11 cellular contexts compared by ENCODE assay signal in genomic region chr11:36488096-36488495, GRCh38. TPM values are rescaled to one million over a fixed set of nuclear protein-coding genes. Genes with fewer than 3 reads are reported as not detected.
DNase-seq lines count a peak whose midpoint lies in the region; ATAC-seq and TF ChIP-seq lines count a peak whose summit lies in the region.
"Had no signal": no experiment of that assay in that cellular context is flagged by ENCODE, and none has a peak within 500 bp of the region (broad histone marks: within the 10 kb centered on the region; RNA-seq: fewer than 3 reads in every experiment).

No MANE protein-coding gene starts in this region.

- H3K79me2 ChIP-seq in DOHH2 (ENCODE audit: control insufficient read depth, low read length) (no peaks in the 10 kb centered on the region; the same call in 1 of the 2 replicates), Karpas-422 (ENCODE audit: low read length) (peaks cover 12% of the 10 kb centered on the region; the same call in 1 of the 2 replicates)

- H2AFZ ChIP-seq in Karpas-422 (ENCODE audit: low read length) = no peak overlapping the region

- H3K4me3 Mint-ChIP-seq in memory B cell = no peak overlapping the region

- peaks cover 17% of the 10 kb centered on the region for H3K4me1 Mint-ChIP-seq in memory B cell

- H3K27ac Mint-ChIP-seq in memory B cell = peak overlapping the region; percentile 79

- H3K9me3 ChIP-seq in DOHH2 (ENCODE audit: control insufficient read depth, insufficient read depth, low read length) (no peaks in the 10 kb centered on the region), Karpas-422 (ENCODE audit: low read length) (no peaks in the 10 kb centered on the region), SJCRH30 (replicated peaks) (no peaks in the 10 kb centered on the region)
- H3K9me3 ChIP-seq: gastroesophageal sphincter had no signal

- H3K36me3 ChIP-seq in DOHH2 (ENCODE audit: control insufficient read depth, low read length) = peaks cover 66% of the 10 kb centered on the region
- H3K36me3 ChIP-seq in Karpas-422 (ENCODE audit: insufficient read depth, low read length) = peaks cover 31% of the 10 kb centered on the region; the same call in 1 of the 2 replicates
- H3K36me3 ChIP-seq in SJCRH30 = peaks cover 41% of the 10 kb centered on the region

- H3K4me1 ChIP-seq in DOHH2 (ENCODE audit: control insufficient read depth, low read length) (peaks cover 25% of the 10 kb centered on the region), Karpas-422 (ENCODE audit: low read length) (peaks cover 17% of the 10 kb centered on the region), SJCRH30 (0 out of 2 replicates have a peak, but pooled peaks cover 5% of the 10 kb centered on the region)

- H3K9me2 ChIP-seq in DOHH2 (replicated peaks; ENCODE audit: control insufficient read depth, low read length) (no peaks in the 10 kb centered on the region), Karpas-422 (replicated peaks; ENCODE audit: insufficient read depth, low read length) (no peaks in the 10 kb centered on the region)

- no peak for TF ChIP-seq CTCF in DOHH2 (IDR thresholded peaks at IDR 0.05; ENCODE audit: low read depth, low read length, poor library complexity, severe bottlenecking)

- peak overlapping the region; percentile 69 for H3K4me2 ChIP-seq in DOHH2 (ENCODE audit: low read length)
- peak overlapping the region; percentile 29 for H3K4me2 ChIP-seq in Karpas-422 (ENCODE audit: low read depth, low read length, poor library complexity, severe bottlenecking)

- H4K20me1 ChIP-seq in DOHH2 (ENCODE audit: control insufficient read depth, insufficient read depth, low read depth, low read length) = no peaks in the 10 kb centered on the region
- no peaks in the 10 kb centered on the region for H4K20me1 ChIP-seq in Karpas-422 (ENCODE audit: insufficient read depth, low read depth, low read length)

- H3K27ac ChIP-seq in DOHH2 (ENCODE audit: low read depth, low read length) (peak overlapping the region; percentile 64), Karpas-422 (ENCODE audit: low read length) (peak overlapping the region; percentile 6), SJCRH30 (no peak overlapping the region)

- H3K36me3 Mint-ChIP-seq in memory B cell = peaks cover 29% of the 10 kb centered on the region

- peaks cover 3% of the 10 kb centered on the region; the same call in 1 of the 2 replicates for H3F3A ChIP-seq in DOHH2 (ENCODE audit: control insufficient read depth, insufficient read depth)

- no peak overlapping the region for H3K9ac ChIP-seq in Karpas-422 (ENCODE audit: low read length)

- H3K27me3 Mint-ChIP-seq in memory B cell = no peaks in the 10 kb centered on the region

- H3K4me3 ChIP-seq in DOHH2 (ENCODE audit: low read length) (peak overlapping the region; percentile 53), Karpas-422 (ENCODE audit: low read length) (no peak overlapping the region), SJCRH30 (no peak overlapping the region)
- H3K4me3 ChIP-seq: gastroesophageal sphincter had no signal

- no peaks in the 10 kb centered on the region for H3K27me3 ChIP-seq in DOHH2 (ENCODE audit: control insufficient read depth, low read length)
- no peaks in the 10 kb centered on the region for H3K27me3 ChIP-seq in Karpas-422 (ENCODE audit: low read length)
- no peaks in the 10 kb centered on the region for H3K27me3 ChIP-seq in SJCRH30
- H3K27me3 ChIP-seq: gastroesophageal sphincter had no signal

- DNase-seq in Karpas-422 (no peak), memory B cell (ENCODE audit: low spot score in 2 of 2) (no peak), SJCRH30 (no peak), NCI-H1092 (lab: John Stamatoyannopoulos, UW) (no peak)
- DNase-seq in activated T-cell treated with anti-CD3 and anti-CD28 coated beads, Interleukin-2, amount 50 U/mL, for 1 hour = no peak
- DNase-seq: cerebellar nuclear complex; stimulated activated CD4-positive, alpha-beta T cell treated with anti-CD3 and anti-CD28 coated beads, Interleukin-12 subunit alpha, Interleukin-12 subunit beta, amount 100 ng/mL, for 4 hours had no signal

- H3K9me3 Mint-ChIP-seq in memory B cell = no peaks in the 10 kb centered on the region

- ATAC-seq in GM21381 (IDR thresholded peaks at IDR 0.05; ENCODE audit: unreplicated experiment) = peak; percentile 66
- ATAC-seq in memory B cell (ENCODE audit: low read depth) = peak; percentile 38
- no peak for ATAC-seq in GM19455 (IDR thresholded peaks at IDR 0.05; ENCODE audit: unreplicated experiment)
- ATAC-seq: gastroesophageal sphincter had no signal

RNA-seq across cellular contexts. Expression of gene TRAF6, which starts 22.0 kb away (rescaled TPM):
- 8.7 and 13.2 TPM in 2 replicates for total RNA-seq in Karpas-422 (2014; rRNA removed; shearing (Covaris generic); ENCODE audit: low replicate concordance)
- 10.4 and 12.3 TPM in 2 replicates for total RNA-seq in SJCRH30 (2014; rRNA removed; shearing (Covaris generic))
